ENCODE assay signal across 38 cellular contexts in the genomic region with DNA sequence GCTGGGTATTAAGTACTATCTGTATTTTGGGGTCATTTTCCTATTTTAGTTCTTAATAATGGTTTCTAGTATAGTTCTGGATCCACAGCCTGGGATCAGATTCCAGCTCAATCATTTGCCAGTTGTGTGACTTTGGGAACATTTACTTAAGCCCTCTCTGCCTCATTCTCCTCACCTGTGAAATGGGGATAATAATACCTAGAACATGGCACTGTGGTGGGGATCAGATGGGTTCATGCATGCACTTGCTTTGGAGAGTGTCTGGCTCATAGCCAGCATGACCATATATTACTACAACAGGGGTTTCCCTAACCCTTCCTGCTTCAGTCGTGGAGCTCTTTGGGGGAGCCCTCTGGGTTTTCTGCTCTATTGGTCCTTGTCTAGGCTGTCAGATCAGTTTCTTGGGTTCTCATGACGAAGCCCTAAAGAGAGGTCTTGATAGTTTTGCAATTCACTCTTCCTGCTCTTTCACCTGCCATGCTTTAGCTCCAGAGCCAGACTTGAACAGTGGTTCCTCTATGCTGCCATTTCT. TPM values are rescaled to one million over a fixed set of nuclear protein-coding genes. Genes with fewer than 3 reads are reported as not detected.
"Had no signal": no experiment of that assay in that cellular context is flagged by ENCODE, and none has a peak within 500 bp of the region (broad histone marks: within the 10 kb centered on the region; RNA-seq: fewer than 3 reads in every experiment).

No MANE protein-coding gene starts in this region.

- H3K4me3 Mint-ChIP-seq: activated CD4-positive, alpha-beta memory T cell treated with anti-CD3 and anti-CD28 coated beads, Interleukin-2, amount 10 ng/mL, durations not matched to agents 7 days and 5 days; activated CD4-positive, alpha-beta T cell treated with anti-CD3 and anti-CD28 coated beads, Interleukin-2, amount 10 ng/mL, durations not matched to agents 7 days and 5 days; activated CD8-positive, alpha-beta memory T cell treated with anti-CD3 and anti-CD28 coated beads, Interleukin-2, amount 10 ng/mL, durations not matched to agents 7 days and 5 days; activated naive CD8-positive, alpha-beta T cell; activated T-helper 1 cell treated with anti-CD3 and anti-CD28 coated beads, Interleukin-12 subunit alpha, Interleukin-12 subunit beta, Interleukin-2, Interleukin-4 antibody, amounts not matched to agents 30 ng/mL and 10 ng/mL and 1 ng/mL, durations not matched to agents 14 hours and 24 hours and 36 hours; effector memory CD8-positive, alpha-beta T cell; T-helper 17 cell; T-helper 2 cell treated with Interferon-gamma antibody and Interleukin-4, amounts not matched to agents 5 μg/mL and 100 μg/mL, for 36 hours; WTC11 had no signal

- H3K27ac ChIP-seq: esophagus muscularis mucosa, foreskin keratinocyte, gastrocnemius medialis, heart left ventricle, VCaP had no signal

- H3K27me3 ChIP-seq: gastrocnemius medialis had no signal

- H3K27me3 Mint-ChIP-seq: activated CD4-positive, alpha-beta T cell treated with anti-CD3 and anti-CD28 coated beads, Interleukin-2, amount 10 ng/mL, durations not matched to agents 7 days and 5 days had no signal

- H3K9me3 Mint-ChIP-seq: activated CD4-positive, alpha-beta memory T cell treated with anti-CD3 and anti-CD28 coated beads, Interleukin-2, amount 10 ng/mL, durations not matched to agents 7 days and 5 days; activated CD4-positive, alpha-beta T cell treated with anti-CD3 and anti-CD28 coated beads, Interleukin-2, amount 10 ng/mL, durations not matched to agents 7 days and 5 days; activated T-helper 1 cell treated with anti-CD3 and anti-CD28 coated beads, Interleukin-12 subunit alpha, Interleukin-12 subunit beta, Interleukin-2, Interleukin-4 antibody, amounts not matched to agents 30 ng/mL and 10 ng/mL and 1 ng/mL, durations not matched to agents 14 hours and 24 hours and 36 hours; activated T-helper 2 cell treated with anti-CD3 and anti-CD28 coated beads, Interferon-gamma antibody, Interleukin-2, Interleukin-4, amounts not matched to agents 10 μg/mL and 5 μg/mL and 100 μg/mL, durations not matched to agents 14 hours and 24 hours and 36 hours; effector memory CD8-positive, alpha-beta T cell; T-helper 2 cell treated with Interferon-gamma antibody and Interleukin-4, amounts not matched to agents 5 μg/mL and 100 μg/mL, for 36 hours; WTC11 had no signal

- FAIRE-seq: astrocyte, colon had no signal

- H3K4me1 Mint-ChIP-seq: activated CD4-positive, alpha-beta memory T cell treated with anti-CD3 and anti-CD28 coated beads, Interleukin-2, amount 10 ng/mL, durations not matched to agents 7 days and 5 days; activated CD4-positive, alpha-beta T cell treated with anti-CD3 and anti-CD28 coated beads, Interleukin-2, amount 10 ng/mL, durations not matched to agents 7 days and 5 days; activated CD8-positive, alpha-beta memory T cell treated with anti-CD3 and anti-CD28 coated beads, Interleukin-2, amount 10 ng/mL, durations not matched to agents 7 days and 5 days; T-helper 17 cell; WTC11 had no signal

- DNase-seq: activated CD4-positive, alpha-beta memory T cell treated with anti-CD3 and anti-CD28 coated beads, Interleukin-2, amount 10 ng/mL, durations not matched to agents 7 days and 5 days; activated CD4-positive, alpha-beta T cell treated with anti-CD3 and anti-CD28 coated beads for 1 hour; activated CD4-positive, alpha-beta T cell treated with anti-CD3 and anti-CD28 coated beads for 4 hours; activated CD4-positive, alpha-beta T cell treated with anti-CD3 and anti-CD28 coated beads, Interleukin-2, amount 10 ng/mL, durations not matched to agents 7 days and 5 days; activated CD4-positive, alpha-beta T cell treated with anti-CD3 and anti-CD28 coated beads, Interleukin-2, amount 50 U/mL, for 4 hours; activated CD8-positive, alpha-beta memory T cell treated with anti-CD3 and anti-CD28 coated beads, Interleukin-2, amount 50 U/mL, for 4 hours; activated effector memory CD4-positive, alpha-beta T cell treated with anti-CD3 and anti-CD28 coated beads, Interleukin-2, amount 50 U/mL, for 16 hours; activated naive CD4-positive, alpha-beta T cell; activated naive CD4-positive, alpha-beta T cell treated with anti-CD3 and anti-CD28 coated beads, Interleukin-2, amount 50 U/mL, for 16 hours; activated T-cell treated with anti-CD3 and anti-CD28 coated beads, Interleukin-2, amount 50 U/mL, for 1 hour; activated T-cell treated with anti-CD3 and anti-CD28 coated beads, Interleukin-2, amount 50 U/mL, for 48 hours; amniotic stem cell; anterior cingulate cortex; cortex of kidney; dermis blood vessel endothelial cell; effector CD4-positive, alpha-beta T cell; effector memory CD8-positive, alpha-beta T cell; erythroblast; gastrocnemius medialis; glutamatergic neuron; heart left ventricle; T-helper 1 cell; T-helper 17 cell; T1000 had no signal

- H3K9me3 ChIP-seq: esophagus muscularis mucosa, gastrocnemius medialis, heart left ventricle had no signal

- H3K4me3 ChIP-seq: esophagus muscularis mucosa, gastrocnemius medialis, heart left ventricle had no signal

- H3K4me1 ChIP-seq: esophagus muscularis mucosa, foreskin keratinocyte, heart left ventricle had no signal

- H3K36me3 ChIP-seq: esophagus muscularis mucosa, gastrocnemius medialis, heart left ventricle had no signal

- H3K36me3 Mint-ChIP-seq: activated CD8-positive, alpha-beta memory T cell treated with anti-CD3 and anti-CD28 coated beads, Interleukin-2, amount 10 ng/mL, durations not matched to agents 7 days and 5 days; activated naive CD8-positive, alpha-beta T cell; WTC11 had no signal

- ATAC-seq: activated CD8-positive, alpha-beta memory T cell treated with anti-CD3 and anti-CD28 coated beads, Interleukin-2, amount 10 ng/mL, durations not matched to agents 7 days and 5 days; effector memory CD8-positive, alpha-beta T cell; gastrocnemius medialis; heart left ventricle; T-helper 17 cell; WTC11 had no signal

- H3K27ac Mint-ChIP-seq: activated CD4-positive, alpha-beta memory T cell treated with anti-CD3 and anti-CD28 coated beads, Interleukin-2, amount 10 ng/mL, durations not matched to agents 7 days and 5 days; activated CD4-positive, alpha-beta T cell treated with anti-CD3 and anti-CD28 coated beads, Interleukin-2, amount 10 ng/mL, durations not matched to agents 7 days and 5 days; activated CD8-positive, alpha-beta memory T cell treated with anti-CD3 and anti-CD28 coated beads, Interleukin-2, amount 10 ng/mL, durations not matched to agents 7 days and 5 days; activated naive CD8-positive, alpha-beta T cell; activated T-helper 1 cell treated with anti-CD3 and anti-CD28 coated beads, Interleukin-12 subunit alpha, Interleukin-12 subunit beta, Interleukin-2, Interleukin-4 antibody, amounts not matched to agents 30 ng/mL and 10 ng/mL and 1 ng/mL, durations not matched to agents 14 hours and 24 hours and 36 hours; activated T-helper 2 cell treated with anti-CD3 and anti-CD28 coated beads, Interferon-gamma antibody, Interleukin-2, Interleukin-4, amounts not matched to agents 10 μg/mL and 5 μg/mL and 100 μg/mL, durations not matched to agents 14 hours and 24 hours and 36 hours; effector memory CD8-positive, alpha-beta T cell; T-helper 17 cell; T-helper 2 cell treated with Interferon-gamma antibody and Interleukin-4, amounts not matched to agents 5 μg/mL and 100 μg/mL, for 36 hours; WTC11 had no signal

RNA-seq across cellular contexts. Expression of a gene that starts 34.1 kb away (rescaled TPM):
- total RNA-seq: activated CD4-positive, alpha-beta memory T cell treated with anti-CD3 and anti-CD28 coated beads, Interleukin-2, amount 10 ng/mL, durations not matched to agents 7 days and 5 days; activated CD4-positive, alpha-beta T cell treated with anti-CD3 and anti-CD28 coated beads, Interleukin-2, amount 10 ng/mL, durations not matched to agents 7 days and 5 days; activated CD8-positive, alpha-beta memory T cell treated with anti-CD3 and anti-CD28 coated beads for 36 hours; activated CD8-positive, alpha-beta memory T cell treated with anti-CD3 and anti-CD28 coated beads, Interleukin-2, amount 10 ng/mL, durations not matched to agents 7 days and 5 days; activated T-helper 1 cell treated with anti-CD3 and anti-CD28 coated beads, Interleukin-12 subunit alpha, Interleukin-12 subunit beta, Interleukin-2, Interleukin-4 antibody, amounts not matched to agents 30 ng/mL and 10 ng/mL and 1 ng/mL, durations not matched to agents 14 hours and 24 hours and 36 hours; activated T-helper 2 cell treated with anti-CD3 and anti-CD28 coated beads, Interferon-gamma antibody, Interleukin-2, Interleukin-4, amounts not matched to agents 10 μg/mL and 5 μg/mL and 100 μg/mL, durations not matched to agents 14 hours and 24 hours and 36 hours; T-helper 17 cell had no signal

RNA-seq across cellular contexts. Expression of a gene that starts 48.1 kb away (rescaled TPM):
- total RNA-seq: activated CD4-positive, alpha-beta memory T cell treated with anti-CD3 and anti-CD28 coated beads, Interleukin-2, amount 10 ng/mL, durations not matched to agents 7 days and 5 days; activated CD4-positive, alpha-beta T cell treated with anti-CD3 and anti-CD28 coated beads, Interleukin-2, amount 10 ng/mL, durations not matched to agents 7 days and 5 days; activated CD8-positive, alpha-beta memory T cell treated with anti-CD3 and anti-CD28 coated beads for 36 hours; activated CD8-positive, alpha-beta memory T cell treated with anti-CD3 and anti-CD28 coated beads, Interleukin-2, amount 10 ng/mL, durations not matched to agents 7 days and 5 days; activated T-helper 1 cell treated with anti-CD3 and anti-CD28 coated beads, Interleukin-12 subunit alpha, Interleukin-12 subunit beta, Interleukin-2, Interleukin-4 antibody, amounts not matched to agents 30 ng/mL and 10 ng/mL and 1 ng/mL, durations not matched to agents 14 hours and 24 hours and 36 hours; activated T-helper 2 cell treated with anti-CD3 and anti-CD28 coated beads, Interferon-gamma antibody, Interleukin-2, Interleukin-4, amounts not matched to agents 10 μg/mL and 5 μg/mL and 100 μg/mL, durations not matched to agents 14 hours and 24 hours and 36 hours; astrocyte; chondrocyte; dermis blood vessel endothelial cell; esophagus muscularis mucosa; foreskin keratinocyte; heart left ventricle; T-helper 17 cell had no signal
- polyA plus RNA-seq: adipose tissue, foreskin keratinocyte, heart left ventricle had no signal
